In genomic region chr20:44310664-44311639, GRCh38 we compare ENCODE assay signal across 8 cellular contexts. TPM values are rescaled to one million over a fixed set of nuclear protein-coding genes. Genes with fewer than 3 reads are reported as not detected.
A peak's percentile ranks its signal among the peaks of the same experiment; 100 is the strongest.
DNase-seq lines count a peak whose midpoint lies in the region; ATAC-seq, FAIRE-seq and TF ChIP-seq lines count a peak whose summit lies in the region.

Gene FITM2 (minus strand): TSS chr20:44311202. CDS start chr20:44311148, 54 bp downstream.

- H3K27ac ChIP-seq in upper lobe of left lung: peak within 1 kb of the TSS; percentile 62 to 87 (median 79)

- peaks cover 14 to 24% (median 17%) of the 10 kb centered on the region in 4 donors for H3K4me1 ChIP-seq in upper lobe of left lung

- FAIRE-seq in GM12891 (lab: Jason Lieb, UNC): peak; percentile 95

- H3K9me3 ChIP-seq in upper lobe of left lung: no peaks in the 10 kb centered on the region

- peak in 1 of 4 donors; percentile 60 for TF ChIP-seq EP300 in upper lobe of left lung (IDR thresholded peaks at IDR 0.05)

- TF ChIP-seq POLR2A in GM12891 (IDR thresholded peaks at IDR 0.05; ENCODE audit: low read depth, low read length) (no peak), upper lobe of left lung (IDR thresholded peaks at IDR 0.05) (peak in 2 of 4 donors; percentile 66 to 69)

- no peaks in the 10 kb centered on the region for H3K27me3 ChIP-seq in upper lobe of left lung

- TF ChIP-seq CTCF in upper lobe of left lung (IDR thresholded peaks at IDR 0.05): peak; percentile 96 to 99 (median 98)

- WGBS in upper lobe of left lung, 2 donors: 2 to 7% methylated on average over 15 to 58 of the region's 70 CpGs

- ATAC-seq in HG02840 (IDR thresholded peaks at IDR 0.05; ENCODE audit: low FRiP score, unreplicated experiment) (peak; percentile 90), left cardiac atrium (peak; percentile 91 to 93), upper lobe of left lung (ENCODE audit: low FRiP score in 2 of 2) (peak; percentile 98 to 99)

- H3K4me3 ChIP-seq in upper lobe of left lung: peak within 1 kb of the TSS; percentile 81 to 96 (median 90)

- DNase-seq in GM12891 (ENCODE audit: insufficient read length, low spot score): peak; percentile 99
- peak; percentile 94 for DNase-seq in NCI-H1436 (lab: John Stamatoyannopoulos, UW)
- peak; percentile 97 for DNase-seq in SW480 (ENCODE audit: low spot score)
- peak; percentile 92 for DNase-seq in amniotic epithelial cell (ENCODE audit: low read depth)
- peak; percentile 99 for DNase-seq in left cardiac atrium
- peak; percentile 100 for DNase-seq in posterior vena cava (ENCODE audit: low spot score)
- peak; percentile 99 to 100 for DNase-seq in upper lobe of left lung

- intact Hi-C loops in left cardiac atrium (cut with DNase I): loop anchor here (1.0 to 10.0 kb wide), 3 partner anchors 74 to 94 kb away; no protein-coding TSS in a partner anchor
- intact Hi-C loops in posterior vena cava (cut with DNase I): loop anchor here (1.0 to 10.0 kb wide), 2 partner anchors 96 kb away; partner anchors contain the start of gene OSER1 (in 1 of the 2)

- peaks cover 0 to 9% (median 0%) of the 10 kb centered on the region in 4 donors for H3K36me3 ChIP-seq in upper lobe of left lung

TF ChIP-seq in GM12891, 5 proteins besides CTCF, POLR2A, EP300 and RAD21:
- no peak for TF ChIP-seq SPI1 (IDR thresholded peaks at IDR 0.05; ENCODE audit: low read depth, low read length)
- TF ChIP-seq PAX5 (IDR thresholded peaks at IDR 0.05; ENCODE audit: insufficient read depth, low read length, severe bottlenecking): peak; percentile 87
- TF ChIP-seq POU2F2 (IDR thresholded peaks at IDR 0.05; ENCODE audit: low read depth, low read length): no peak
- no peak for TF ChIP-seq POLR2AphosphoS5 (IDR thresholded peaks at IDR 0.05; ENCODE audit: low read depth, low read length)
- TF ChIP-seq TAF1 (IDR thresholded peaks at IDR 0.05; ENCODE audit: low read depth, low read length): no peak

RNA-seq across cellular contexts. Expression of gene FITM2, which starts in this region (rescaled TPM):
- 0.62 TPM for polyA plus RNA-seq in GM12891 (2012; ENCODE audit: low read depth, missing spikeins)
- total RNA-seq in left cardiac atrium: 100 to 1,000 TPM in 1 of 2 donors, 10 to 100 TPM in 1; 97.7 to 124 TPM
- 10 to 100 TPM in 1 of 2 donors, 1 to 10 TPM in 1; 8.0 to 10.6 TPM for total RNA-seq in posterior vena cava
- total RNA-seq in upper lobe of left lung: 10 to 100 TPM in 4 of 6 donors, 1 to 10 TPM in 2; 8.7 to 15.7 (median 10.9) TPM

Comparison
In these comparisons a context has a peak if more than half of its experiments do, and no peak if none do; other contexts are left out.
1. Peak in every context shown above with its lines: DNase-seq, ATAC-seq, H3K4me3 ChIP-seq and H3K27ac ChIP-seq.
2. RNA of gene FITM2 (total RNA-seq): 97.7 to 124 TPM in left cardiac atrium; 8.7 to 15.7 TPM in upper lobe of left lung and 8.0 to 10.6 TPM in posterior vena cava; every median in the first group is over 4 times any median in the second.